In the genomic region with DNA sequence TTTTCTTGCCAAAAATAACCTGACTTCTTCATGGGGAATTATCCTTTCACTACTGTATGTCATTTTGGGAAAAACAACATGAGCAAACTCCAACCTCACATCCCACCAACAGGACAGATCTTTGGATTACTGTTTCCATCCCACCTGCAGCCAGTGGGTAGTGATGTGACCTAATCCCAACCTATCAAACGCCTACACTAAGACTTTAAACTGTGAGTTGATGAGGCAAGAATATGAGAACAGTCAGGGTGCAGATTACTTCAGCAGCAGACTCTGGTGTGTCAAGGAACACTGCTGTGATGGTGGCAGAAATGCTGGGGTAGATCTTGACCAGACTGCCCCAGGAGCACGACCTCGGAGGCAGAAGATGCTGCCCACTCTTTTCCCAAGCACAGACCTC, we compare ENCODE assay signal across 22 cellular contexts.
"Had no signal": no experiment of that assay in that cellular context is flagged by ENCODE, and none has a peak within 500 bp of the region (broad histone marks: within the 10 kb centered on the region; RNA-seq: fewer than 3 reads in every experiment).

No MANE protein-coding gene starts in this region.

- H3K9me3 Mint-ChIP-seq: activated naive CD4-positive, alpha-beta T cell treated with anti-CD3 and anti-CD28 coated beads for 36 hours; brain; central memory CD8-positive, alpha-beta T cell; memory B cell had no signal

- H3K36me3 ChIP-seq: right atrium auricular region, suprapubic skin, vagina had no signal

- H3K4me1 ChIP-seq: right atrium auricular region, suprapubic skin, vagina had no signal

- H3K27me3 ChIP-seq: right atrium auricular region, suprapubic skin, vagina had no signal

- H3K4me1 Mint-ChIP-seq: central memory CD8-positive, alpha-beta T cell; memory B cell; naive thymus-derived CD8-positive, alpha-beta T cell; stimulated activated naive CD8-positive, alpha-beta T cell treated with anti-CD3 and anti-CD28 coated beads, Interleukin-15, amount 100 ng/mL, for 72 hours had no signal

- H3K36me3 Mint-ChIP-seq: brain; memory B cell; naive thymus-derived CD8-positive, alpha-beta T cell had no signal

- H3K4me3 Mint-ChIP-seq: activated naive CD4-positive, alpha-beta T cell treated with anti-CD3 and anti-CD28 coated beads for 36 hours; central memory CD8-positive, alpha-beta T cell; memory B cell; naive thymus-derived CD8-positive, alpha-beta T cell; stimulated activated naive CD8-positive, alpha-beta T cell treated with anti-CD3 and anti-CD28 coated beads, Interleukin-15, amount 100 ng/mL, for 72 hours had no signal

- H3K27ac ChIP-seq: coronary artery, right atrium auricular region, skin epidermis, suprapubic skin, vagina, VCaP had no signal

- H3K4me3 ChIP-seq: coronary artery, right atrium auricular region, skin epidermis, suprapubic skin, vagina had no signal

- H3K27me3 Mint-ChIP-seq: stimulated activated naive CD8-positive, alpha-beta T cell treated with anti-CD3 and anti-CD28 coated beads, Interleukin-15, amount 100 ng/mL, for 72 hours had no signal

- DNase-seq: activated CD4-positive, alpha-beta T cell treated with anti-CD3 and anti-CD28 coated beads for 1 hour; activated CD4-positive, alpha-beta T cell treated with anti-CD3 and anti-CD28 coated beads, Interleukin-2, amount 50 U/mL, for 48 hours; activated naive CD4-positive, alpha-beta T cell treated with anti-CD3 and anti-CD28 coated beads for 36 hours; activated T-cell treated with anti-CD3 and anti-CD28 coated beads for 4 hours; anterior cingulate cortex; erythroblast; naive thymus-derived CD8-positive, alpha-beta T cell; nucleus accumbens; stimulated activated CD4-positive, alpha-beta T cell treated with anti-CD3 and anti-CD28 coated beads, Interleukin-15, amount 100 ng/mL, for 24 hours; stimulated activated CD4-positive, alpha-beta T cell treated with anti-CD3 and anti-CD28 coated beads, Interleukin-2, amount 100 ng/mL, for 48 hours; stimulated activated naive CD8-positive, alpha-beta T cell treated with anti-CD3 and anti-CD28 coated beads, Interleukin-15, amount 100 ng/mL, for 72 hours; T-helper 2 cell; trophoblast cell had no signal

- H3K27ac Mint-ChIP-seq: activated naive CD4-positive, alpha-beta T cell treated with anti-CD3 and anti-CD28 coated beads for 36 hours; memory B cell; stimulated activated naive CD8-positive, alpha-beta T cell treated with anti-CD3 and anti-CD28 coated beads, Interleukin-15, amount 100 ng/mL, for 72 hours had no signal

- H3K9me3 ChIP-seq: right atrium auricular region, suprapubic skin, vagina had no signal

- ATAC-seq: naive thymus-derived CD8-positive, alpha-beta T cell; stimulated activated naive CD8-positive, alpha-beta T cell treated with anti-CD3 and anti-CD28 coated beads, Interleukin-15, amount 100 ng/mL, for 72 hours had no signal
